In genomic region chr6:16397623-16398022, GRCh38 we compare ENCODE assay signal across 16 cellular contexts.
"Had no signal": no experiment of that assay in that cellular context is flagged by ENCODE, and none has a peak within 500 bp of the region (broad histone marks: within the 10 kb centered on the region; RNA-seq: fewer than 3 reads in every experiment).

No MANE protein-coding gene starts in this region.

- H3K9me3 Mint-ChIP-seq: activated B cell treated with CpG ODN at 0.5 μM for 24 hours; activated naive CD4-positive, alpha-beta T cell treated with anti-CD3 and anti-CD28 coated beads, Interleukin-2, amount 10 ng/mL, durations not matched to agents 7 days and 5 days had no signal

- H3K27ac Mint-ChIP-seq: activated B cell treated with CpG ODN at 0.5 μM for 24 hours; activated naive CD4-positive, alpha-beta T cell treated with anti-CD3 and anti-CD28 coated beads, Interleukin-2, amount 10 ng/mL, durations not matched to agents 7 days and 5 days; T-helper 17 cell had no signal

- H3K27ac ChIP-seq: esophagus squamous epithelium, foreskin keratinocyte, stomach had no signal

- H3K27me3 ChIP-seq: esophagus squamous epithelium, foreskin keratinocyte, stomach had no signal

- H3K4me1 ChIP-seq: foreskin keratinocyte had no signal

- H3K36me3 ChIP-seq: esophagus squamous epithelium, stomach, thoracic aorta had no signal

- ATAC-seq: foreskin keratinocyte, sciatic nerve, T-helper 17 cell had no signal

- DNase-seq: activated B cell treated with CpG ODN at 0.5 μM for 24 hours; activated CD4-positive, alpha-beta T cell treated with anti-CD3 and anti-CD28 coated beads for 48 hours; activated CD8-positive, alpha-beta memory T cell treated with anti-CD3 and anti-CD28 coated beads for 24 hours; activated naive CD4-positive, alpha-beta T cell treated with anti-CD3 and anti-CD28 coated beads, Interleukin-2, amount 10 ng/mL, durations not matched to agents 7 days and 5 days; caudate nucleus; esophagus squamous epithelium; foreskin keratinocyte; kidney glomerular epithelial cell; mesendoderm; stimulated activated CD4-positive, alpha-beta T cell treated with anti-CD3 and anti-CD28 coated beads, Interleukin-1b, Interleukin-23, amount 100 ng/mL, for 48 hours; stomach; T-helper 17 cell had no signal

- H3K4me1 Mint-ChIP-seq: activated B cell treated with CpG ODN at 0.5 μM for 24 hours; activated naive CD4-positive, alpha-beta T cell treated with anti-CD3 and anti-CD28 coated beads, Interleukin-2, amount 10 ng/mL, durations not matched to agents 7 days and 5 days had no signal

- H3K4me3 ChIP-seq: coronary artery, esophagus squamous epithelium, stomach, thoracic aorta had no signal

- H3K27me3 Mint-ChIP-seq: activated B cell treated with CpG ODN at 0.5 μM for 24 hours; activated naive CD4-positive, alpha-beta T cell treated with anti-CD3 and anti-CD28 coated beads, Interleukin-2, amount 10 ng/mL, durations not matched to agents 7 days and 5 days; T-helper 17 cell had no signal

- H3K9me3 ChIP-seq: esophagus squamous epithelium, stomach, thoracic aorta had no signal

- H3K4me3 Mint-ChIP-seq: activated B cell treated with CpG ODN at 0.5 μM for 24 hours; activated naive CD4-positive, alpha-beta T cell treated with anti-CD3 and anti-CD28 coated beads, Interleukin-2, amount 10 ng/mL, durations not matched to agents 7 days and 5 days; nephron; T-helper 17 cell had no signal
